Comparison of ENCODE assay signal across 16 cellular contexts in the genomic region with DNA sequence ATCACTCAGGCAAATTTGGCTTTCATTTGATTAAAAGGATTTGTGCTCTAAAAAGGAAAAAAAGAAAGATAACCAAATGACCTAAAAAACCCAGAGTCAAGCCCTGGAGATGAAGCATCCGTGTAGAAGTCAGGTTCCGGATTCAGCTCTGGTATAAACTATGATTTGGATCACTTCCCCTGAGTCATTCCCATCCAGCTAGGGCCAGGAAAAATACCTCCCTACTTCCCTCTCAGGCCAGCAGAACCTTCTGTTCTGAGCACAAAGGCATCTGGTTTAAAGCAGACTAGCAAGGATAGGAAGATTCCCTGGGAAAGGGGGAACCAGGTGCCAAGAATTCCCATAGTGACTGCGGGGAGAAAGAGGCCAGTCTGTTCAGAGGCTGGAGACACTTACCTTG. TPM values are rescaled to one million over a fixed set of nuclear protein-coding genes. Genes with fewer than 3 reads are reported as not detected.
DNase-seq lines count a peak whose midpoint lies in the region; TF ChIP-seq lines count a peak whose summit lies in the region.
"Had no signal": no experiment of that assay in that cellular context is flagged by ENCODE, and none has a peak within 500 bp of the region (broad histone marks: within the 10 kb centered on the region; RNA-seq: fewer than 3 reads in every experiment).

No MANE protein-coding gene starts in this region.

- intact Hi-C loops in ascending aorta (cut with DNase I): no loop called here
- intact Hi-C loops in stomach (cut with DNase I; ENCODE audit: low total_unique reads): no loop called here

- no peaks in the 10 kb centered on the region for H3K27me3 ChIP-seq in ascending aorta
- no peaks in the 10 kb centered on the region for H3K27me3 ChIP-seq in stomach
- H3K27me3 ChIP-seq: gastrocnemius medialis, right lobe of liver had no signal

- WGBS in stomach, 5 donors: 73 to 85% (median 79%) methylated on average over 3 of the region's 3 CpGs

- TF ChIP-seq POLR2A in stomach (IDR thresholded peaks at IDR 0.05): no peak

- no peaks in the 10 kb centered on the region for H3K9me3 ChIP-seq in ascending aorta
- no peaks in the 10 kb centered on the region for H3K9me3 ChIP-seq in stomach
- H3K9me3 ChIP-seq: gastrocnemius medialis, right lobe of liver had no signal

- no peak overlapping the region for H3K4me3 ChIP-seq in ascending aorta
- H3K4me3 ChIP-seq in fibroblast of pulmonary artery (replicated peaks; ENCODE audit: low read depth, low read length): no peak overlapping the region
- no peak overlapping the region for H3K4me3 ChIP-seq in stomach
- H3K4me3 ChIP-seq: gastrocnemius medialis, right lobe of liver had no signal

- peaks cover 45 to 76% of the 10 kb centered on the region in 2 donors for H3K36me3 ChIP-seq in ascending aorta
- peaks cover 37 to 82% (median 73%) of the 10 kb centered on the region in 4 donors for H3K36me3 ChIP-seq in stomach

- peak; percentile 69 for DNase-seq in GM03348 (ENCODE audit: low spot score)
- DNase-seq in ascending aorta (ENCODE audit: low spot score in 2 of 2): no peak
- DNase-seq in fibroblast of pulmonary artery (ENCODE audit: low read depth): peak; percentile 70
- no peak for DNase-seq in stomach
- DNase-seq in T-helper 9 cell: no peak
- no peak for DNase-seq in activated gamma-delta T cell (lab: John Stamatoyannopoulos, UW)
- no peak for DNase-seq in inferior parietal cortex (ENCODE audit: extremely low spot score)
- DNase-seq in NCI-H748 (lab: John Stamatoyannopoulos, UW; ENCODE audit: unreplicated experiment): no peak
- DNase-seq: activated CD4-positive, alpha-beta T cell treated with anti-CD3 and anti-CD28 coated beads, Interleukin-2, amount 50 U/mL, for 4 hours; CD4-positive, alpha-beta T cell; central memory CD4-positive, alpha-beta T cell; gastrocnemius medialis; naive B cell; NCI-H1092; right lobe of liver; stimulated activated naive CD8-positive, alpha-beta T cell treated with anti-CD3 and anti-CD28 coated beads, Interleukin-15, Interleukin-2, amounts not matched to agents 100 U/mL and 50 U/mL, for 24 hours had no signal

- H3K27ac ChIP-seq in ascending aorta (peak overlapping the region; percentile 79 to 87), stomach (peak overlapping the region in 3 of 5 donors; percentile 26 to 58 (median 49))
- H3K27ac ChIP-seq: gastrocnemius medialis, right lobe of liver had no signal

- no peak for TF ChIP-seq EP300 in stomach (IDR thresholded peaks at IDR 0.05)

- peaks cover 8 to 15% of the 10 kb centered on the region in 2 donors for H3K4me1 ChIP-seq in ascending aorta
- peaks cover 0 to 26% (median 4%) of the 10 kb centered on the region in 4 donors for H3K4me1 ChIP-seq in stomach
- H3K4me1 ChIP-seq: gastrocnemius medialis had no signal

- TF ChIP-seq CTCF in ascending aorta (IDR thresholded peaks at IDR 0.05) (no peak), fibroblast of pulmonary artery (IDR thresholded peaks at IDR 0.05; ENCODE audit: low read length, missing control alignments) (no peak), stomach (IDR thresholded peaks at IDR 0.05) (no peak)

RNA-seq across cellular contexts. Expression of gene NDST2, which starts 25.7 kb away (rescaled TPM):
- total RNA-seq in ascending aorta: 130 TPM
- 10 to 100 TPM in 4 of 5 donors, 1 to 10 TPM in 1; 2.3 to 97.4 (median 16.7) TPM for total RNA-seq in stomach
- polyA plus RNA-seq in stomach: 1 to 10 TPM; 3.5 to 9.8 (median 6.5) TPM

RNA-seq across cellular contexts. Expression of gene CAMK2G, which starts 37.3 kb away (rescaled TPM):
- total RNA-seq in ascending aorta (60.3 TPM), stomach (10 to 100 TPM; 28.8 to 93.3 (median 31.9) TPM)
- 10 to 100 TPM in 2 of 3 donors, 1 to 10 TPM in 1; 7.5 to 22.8 (median 11.0) TPM for polyA plus RNA-seq in stomach

RNA-seq across cellular contexts. Expression of gene ZSWIM8, which starts 51.7 kb away (rescaled TPM):
- total RNA-seq in ascending aorta (106 TPM), stomach (100 to 1,000 TPM in 3 of 5 donors, 10 to 100 TPM in 2; 43.4 to 325 (median 101) TPM)
- polyA plus RNA-seq in stomach: 100 to 1,000 TPM in 1 of 3 donors, 10 to 100 TPM in 2; 53.4 to 121 (median 57.7) TPM

RNA-seq across cellular contexts. Expression of gene CHCHD1, which starts 55.2 kb away (rescaled TPM):
- total RNA-seq in ascending aorta: 24.5 TPM
- total RNA-seq in stomach: 10 to 100 TPM in 3 of 5 donors, 1 to 10 TPM in 2; 1.3 to 51.0 (median 11.2) TPM
- polyA plus RNA-seq in stomach: 10 to 100 TPM; 60.2 to 81.6 (median 69.9) TPM

Comparison
In these comparisons a context has a peak if more than half of its experiments do, and no peak if none do; other contexts are left out.
1. DNase-seq: peak in GM03348 (single experiment) and fibroblast of pulmonary artery (single experiment); none in ascending aorta (0 of 2), stomach (single experiment), T-helper 9 cell (single experiment), activated gamma-delta T cell (single experiment), inferior parietal cortex (single experiment) and NCI-H748 (single experiment).